ENCODE assay signal across 10 cellular contexts in genomic region chr17:47275245-47275984, GRCh38. TPM values are rescaled to one million over a fixed set of nuclear protein-coding genes. Genes with fewer than 3 reads are reported as not detected.
DNase-seq lines count a peak whose midpoint lies in the region; ATAC-seq and TF ChIP-seq lines count a peak whose summit lies in the region.
"Had no signal": no experiment of that assay in that cellular context is flagged by ENCODE, and none has a peak within 500 bp of the region (broad histone marks: within the 10 kb centered on the region; RNA-seq: fewer than 3 reads in every experiment).

No MANE protein-coding gene starts in this region.

- no peaks in the 10 kb centered on the region for H3K9me2 ChIP-seq in PC-9 (ENCODE audit: insufficient read depth)

- no peaks in the 10 kb centered on the region for H4K20me1 ChIP-seq in PC-9 (ENCODE audit: insufficient read depth)

- no peaks in the 10 kb centered on the region for H3K27me3 ChIP-seq in PC-9 (ENCODE audit: insufficient read depth, low read depth)
- no peaks in the 10 kb centered on the region for H3K27me3 ChIP-seq in muscle layer of duodenum (ENCODE audit: low read depth, low read length)

- ATAC-seq in HG02884 (IDR thresholded peaks at IDR 0.05; ENCODE audit: unreplicated experiment) (no peak), GM19328 (IDR thresholded peaks at IDR 0.05; ENCODE audit: unreplicated experiment) (no peak)

- peak overlapping the region; percentile 64 for H3K4me2 ChIP-seq in PC-9

- intact Hi-C loops in PC-9 (cut with micrococcal nuclease; ENCODE audit: unreplicated experiment) = loop anchor here (5.0 kb wide), 1 partner anchor 33 kb away; no protein-coding TSS in a partner anchor

- BruUV-seq in PC-9 (replicated peaks; lab: Mats Ljungman, UMichigan) = no TSS peak

- H3K4me1 ChIP-seq in PC-9 (replicated peaks; ENCODE audit: insufficient read depth) = peaks cover 60% of the 10 kb centered on the region
- peaks cover 31 to 60% of the 10 kb centered on the region in 2 donors for H3K4me1 ChIP-seq in muscle layer of duodenum (ENCODE audit: control insufficient read depth in 1 of 2, insufficient read depth in 2 of 2, low read length in 2 of 2)

- H2AFZ ChIP-seq in PC-9 = no peak overlapping the region

- H3K27ac ChIP-seq in PC-9 (peak overlapping the region; percentile 66), muscle layer of duodenum (ENCODE audit: low read length) (peak overlapping the region; percentile 85)

- no peaks in the 10 kb centered on the region for H3K36me3 ChIP-seq in PC-9 (ENCODE audit: low read depth)
- peaks cover 0 to 4% of the 10 kb centered on the region in 2 donors for H3K36me3 ChIP-seq in muscle layer of duodenum (ENCODE audit: control insufficient read depth in 1 of 2, insufficient read depth in 2 of 2, low read length in 2 of 2)

- no peaks in the 10 kb centered on the region for H3K79me2 ChIP-seq in PC-9 (ENCODE audit: low read depth)

- POLR2A ChIA-PET in PC-9 (lab: Charles Lee; ENCODE audit: unreplicated experiment) = interaction anchor here (0.6 to 0.9 kb wide), 2 partner anchors 27 to 36 kb away, joined by 3 to 4 read pairs; no protein-coding TSS in a partner anchor

- no peaks in the 10 kb centered on the region for H3K9me3 ChIP-seq in PC-9 (ENCODE audit: insufficient read depth, low read depth)
- H3K9me3 ChIP-seq in muscle layer of duodenum (ENCODE audit: control insufficient read depth in 1 of 2, low read length in 2 of 2) = no peaks in the 10 kb centered on the region

- no peak; the same call in 1 of the 2 replicates for TF ChIP-seq CTCF in PC-9 (conservative IDR thresholded peaks at IDR 0.05)

- H3K4me3 ChIP-seq in PC-9 (no peak overlapping the region), muscle layer of duodenum (ENCODE audit: low read depth in 1 of 2, low read length in 2 of 2) (no peak overlapping the region)

- peaks cover 36% of the 10 kb centered on the region for H3F3A ChIP-seq in PC-9 (ENCODE audit: insufficient read depth, low read depth)

- DNase-seq in AG08395 (ENCODE audit: low spot score) (peak; percentile 78), PC-9 (peak; percentile 52 to 76), fibroblast of gingiva (ENCODE audit: low read depth) (peak; percentile 89), HuH-7.5 (ENCODE audit: low spot score) (no peak), NCI-H524 treated with DMSO at 0.1 percent for 48 hours (lab: John Stamatoyannopoulos, UW) (no peak)
- DNase-seq: activated T-cell treated with anti-CD3 and anti-CD28 coated beads for 4 hours; CD4-positive, CD25-positive, alpha-beta regulatory T cell had no signal

- CTCF ChIA-PET in PC-9 (lab: Charles Lee) = interaction anchor here (0.6 kb wide), 1 partner anchor 30 kb away, joined by 3 read pairs; no protein-coding TSS in a partner anchor

RNA-seq across cellular contexts. Expression of gene ITGB3, which starts 21.8 kb away (rescaled TPM):
- total RNA-seq in PC-9 (2021) = 0.31 and 0.50 TPM in 2 replicates

RNA-seq across cellular contexts. Expression of gene EFCAB13, which starts 48.3 kb away (rescaled TPM):
- 3.2 and 3.3 TPM in 2 replicates for total RNA-seq in PC-9 (2021)

Comparison
In these comparisons a context has a peak if more than half of its experiments do, and no peak if none do; other contexts are left out.
1. DNase-seq: peak in AG08395 (single experiment), PC-9 (2 of 2) and fibroblast of gingiva (single experiment); none in HuH-7.5 (single experiment) and NCI-H524 treated with DMSO at 0.1 percent for 48 hours (single experiment).